ENCODE assay signal across 28 cellular contexts in genomic region chr17:77497578-77497934, GRCh38.
A peak's percentile ranks its signal among the peaks of the same experiment; 100 is the strongest.
DNase-seq lines count a peak whose midpoint lies in the region; ATAC-seq and TF ChIP-seq lines count a peak whose summit lies in the region.
"Had no signal": no experiment of that assay in that cellular context is flagged by ENCODE, and none has a peak within 500 bp of the region (broad histone marks: within the 10 kb centered on the region; RNA-seq: fewer than 3 reads in every experiment).

No MANE protein-coding gene starts in this region.

- H3K4me1 ChIP-seq in effector memory CD4-positive, alpha-beta T cell (ENCODE audit: control insufficient read depth, insufficient read depth, low read length, poor library complexity, severe bottlenecking): peaks cover 6% of the 10 kb centered on the region
- H3K4me1 ChIP-seq in sigmoid colon (peaks cover 0 to 14% (median 10%) of the 10 kb centered on the region in 4 donors), tibial artery (peaks cover 0 to 8% (median 3%) of the 10 kb centered on the region in 4 donors)
- H3K4me1 ChIP-seq: pancreas had no signal

- H3K4me1 Mint-ChIP-seq in CD4-positive, alpha-beta T cell (ENCODE audit: low read depth): peaks cover 11% of the 10 kb centered on the region

- H3K27ac ChIP-seq in CD4-positive, alpha-beta T cell (ENCODE audit: low read depth, low read length): peak overlapping the region; percentile 32
- peak overlapping the region; percentile 2 for H3K27ac ChIP-seq in effector memory CD4-positive, alpha-beta T cell (ENCODE audit: insufficient read depth, low read length, poor library complexity, severe bottlenecking)
- no peak overlapping the region for H3K27ac ChIP-seq in sigmoid colon
- no peak overlapping the region for H3K27ac ChIP-seq in tibial artery
- H3K27ac ChIP-seq: pancreas, PC-9, right atrium auricular region had no signal

- POLR2A ChIA-PET in CD4-positive, alpha-beta T cell (lab: Charles Lee): interaction anchor here (1.0 kb wide), 1 partner anchor 23 kb away, joined by 3 read pairs; no protein-coding TSS in a partner anchor

- no peaks in the 10 kb centered on the region for H3K27me3 ChIP-seq in CD4-positive, alpha-beta T cell (ENCODE audit: control insufficient read depth, insufficient read depth, low read length)
- H3K27me3 ChIP-seq in effector memory CD4-positive, alpha-beta T cell (replicated peaks; ENCODE audit: control insufficient read depth, insufficient read depth, low read length, poor library complexity, severe bottlenecking): no peaks in the 10 kb centered on the region
- no peaks in the 10 kb centered on the region for H3K27me3 ChIP-seq in sigmoid colon
- H3K27me3 ChIP-seq in tibial artery: no peaks in the 10 kb centered on the region
- H3K27me3 ChIP-seq: pancreas, right atrium auricular region had no signal

- peaks cover 67% of the 10 kb centered on the region for H3K36me3 ChIP-seq in effector memory CD4-positive, alpha-beta T cell (ENCODE audit: control insufficient read depth, insufficient read depth, low read length)
- H3K36me3 ChIP-seq in sigmoid colon (peaks cover 10 to 66% (median 39%) of the 10 kb centered on the region in 4 donors), tibial artery (peaks cover 36 to 80% (median 63%) of the 10 kb centered on the region in 3 donors)
- H3K36me3 ChIP-seq: pancreas had no signal

- TF ChIP-seq CTCF in CD4-positive, alpha-beta T cell (IDR thresholded peaks at IDR 0.05): no peak
- TF ChIP-seq CTCF in sigmoid colon (IDR thresholded peaks at IDR 0.05): no peak
- no peak for TF ChIP-seq CTCF in tibial artery (IDR thresholded peaks at IDR 0.05)

- no peaks in the 10 kb centered on the region for H3K9me3 ChIP-seq in CD4-positive, alpha-beta T cell (ENCODE audit: control insufficient read depth, low read length)
- no peaks in the 10 kb centered on the region for H3K9me3 ChIP-seq in effector memory CD4-positive, alpha-beta T cell (ENCODE audit: control insufficient read depth, low read length)
- H3K9me3 ChIP-seq in sigmoid colon: no peaks in the 10 kb centered on the region
- no peaks in the 10 kb centered on the region for H3K9me3 ChIP-seq in tibial artery
- H3K9me3 ChIP-seq: pancreas, right atrium auricular region had no signal

- no peaks in the 10 kb centered on the region for H3K9me3 Mint-ChIP-seq in CD4-positive, alpha-beta T cell
- H3K9me3 Mint-ChIP-seq: activated T-cell treated with anti-CD3 and anti-CD28 coated beads, Interleukin-2, amount 50 U/mL, for 24 hours; central memory CD8-positive, alpha-beta T cell; naive thymus-derived CD8-positive, alpha-beta T cell; stimulated activated naive CD8-positive, alpha-beta T cell treated with anti-CD3 and anti-CD28 coated beads, Interleukin-15, amount 100 ng/mL, for 72 hours had no signal

- no peak for TF ChIP-seq POLR2A in sigmoid colon (IDR thresholded peaks at IDR 0.05)

- 94 to 97% methylated on average over 8 of the region's 8 CpGs for WGBS in sigmoid colon, 2 donors

- no peak overlapping the region for H3K27ac Mint-ChIP-seq in CD4-positive, alpha-beta T cell
- H3K27ac Mint-ChIP-seq: activated naive CD8-positive, alpha-beta T cell had no signal

- peak; percentile 1 for DNase-seq in activated CD4-positive, alpha-beta T cell treated with anti-CD3 and anti-CD28 coated beads for 48 hours
- no peak for DNase-seq in activated CD4-positive, alpha-beta T cell treated with anti-CD3 and anti-CD28 coated beads for 1 hour
- no peak for DNase-seq in CD4-positive, alpha-beta T cell
- DNase-seq in effector memory CD4-positive, alpha-beta T cell: no peak
- DNase-seq in sigmoid colon (peak; percentile 63), epidermal melanocyte (ENCODE audit: insufficient read length, low spot score) (no peak), tibial artery (no peak), NCI-H2081 (lab: John Stamatoyannopoulos, UW) (no peak)
- DNase-seq: 8988T; hippocampal formation; KG1; midbrain; MM.1S; naive thymus-derived CD8-positive, alpha-beta T cell; NCI-H1417 treated with DMSO at 0.1 percent for 48 hours; NCI-H2107; NCI-H446 treated with DMSO at 0.1 percent for 48 hours; PC-9; T-helper 1 cell; trophoblast cell had no signal

- ATAC-seq in CD4-positive, alpha-beta T cell (ENCODE audit: poor library complexity): no peak
- ATAC-seq: activated CD4-positive, CD25-positive, alpha-beta regulatory T cell treated with anti-CD3 and anti-CD28 coated beads, Interleukin-2, amount 50 U/mL, for 24 hours; left ventricle myocardium superior; naive thymus-derived CD8-positive, alpha-beta T cell; pancreas; stimulated activated naive CD8-positive, alpha-beta T cell treated with anti-CD3 and anti-CD28 coated beads, Interleukin-15, amount 100 ng/mL, for 72 hours had no signal

- H3K4me3 Mint-ChIP-seq in CD4-positive, alpha-beta T cell: no peak overlapping the region
- H3K4me3 Mint-ChIP-seq: activated naive CD8-positive, alpha-beta T cell; activated T-cell treated with anti-CD3 and anti-CD28 coated beads, Interleukin-2, amount 50 U/mL, for 24 hours; central memory CD8-positive, alpha-beta T cell; naive thymus-derived CD8-positive, alpha-beta T cell; stimulated activated naive CD8-positive, alpha-beta T cell treated with anti-CD3 and anti-CD28 coated beads, Interleukin-15, amount 100 ng/mL, for 72 hours had no signal

- peaks cover 79% of the 10 kb centered on the region for H3K36me3 Mint-ChIP-seq in CD4-positive, alpha-beta T cell (ENCODE audit: low read depth)
- H3K36me3 Mint-ChIP-seq: activated naive CD8-positive, alpha-beta T cell had no signal

- CTCF ChIA-PET in CD4-positive, alpha-beta T cell (lab: Charles Lee): interaction anchor here (1.6 kb wide), 1 partner anchor 97 kb away, joined by 7 read pairs; no protein-coding TSS in a partner anchor

- H3K27me3 Mint-ChIP-seq in CD4-positive, alpha-beta T cell: no peaks in the 10 kb centered on the region
- H3K27me3 Mint-ChIP-seq: activated naive CD8-positive, alpha-beta T cell; activated T-cell treated with anti-CD3 and anti-CD28 coated beads, Interleukin-2, amount 50 U/mL, for 24 hours; central memory CD8-positive, alpha-beta T cell; naive thymus-derived CD8-positive, alpha-beta T cell; stimulated activated naive CD8-positive, alpha-beta T cell treated with anti-CD3 and anti-CD28 coated beads, Interleukin-15, amount 100 ng/mL, for 72 hours had no signal

- intact Hi-C loops in CD4-positive, alpha-beta T cell (cut with DNase I, micrococcal nuclease): no loop called here
- intact Hi-C loops in sigmoid colon (cut with DNase I): loop anchor here (10.0 kb wide), 1 partner anchor 403 kb away; no protein-coding TSS in a partner anchor
- intact Hi-C loops in tibial artery (cut with DNase I; ENCODE audit: low total_unique reads): loop anchor here (10.0 kb wide), 1 partner anchor 403 kb away; no protein-coding TSS in a partner anchor

- no peak overlapping the region for H3K4me3 ChIP-seq in effector memory CD4-positive, alpha-beta T cell (ENCODE audit: insufficient read depth, low read depth, low read length, poor library complexity, severe bottlenecking)
- H3K4me3 ChIP-seq in sigmoid colon (no peak overlapping the region), tibial artery (no peak overlapping the region)
- H3K4me3 ChIP-seq: pancreas, PC-9, right atrium auricular region had no signal

- TF ChIP-seq EP300 in sigmoid colon (IDR thresholded peaks at IDR 0.05): no peak

Comparison
In these comparisons a context has a peak if more than half of its experiments do, and no peak if none do; other contexts are left out.
1. DNase-seq: peak in activated CD4-positive, alpha-beta T cell treated with anti-CD3 and anti-CD28 coated beads for 48 hours (single experiment) and sigmoid colon (single experiment); none in activated CD4-positive, alpha-beta T cell treated with anti-CD3 and anti-CD28 coated beads for 1 hour (single experiment), CD4-positive, alpha-beta T cell (0 of 10), effector memory CD4-positive, alpha-beta T cell (0 of 3), epidermal melanocyte (single experiment), tibial artery (0 of 2) and NCI-H2081 (0 of 2).
2. H3K27ac ChIP-seq: peak in CD4-positive, alpha-beta T cell (single experiment) and effector memory CD4-positive, alpha-beta T cell (single experiment); none in sigmoid colon (0 of 4) and tibial artery (0 of 2).
3. intact Hi-C loops: an anchor here in sigmoid colon (10.0 kb wide) and tibial artery (10.0 kb wide); none called in CD4-positive, alpha-beta T cell.